ENCODE assay signal across 9 cellular contexts in genomic region chr13:104773775-104774174, GRCh38.
DNase-seq lines count a peak whose midpoint lies in the region; ATAC-seq, FAIRE-seq and TF ChIP-seq lines count a peak whose summit lies in the region.
"Had no signal": no experiment of that assay in that cellular context is flagged by ENCODE, and none has a peak within 500 bp of the region (broad histone marks: within the 10 kb centered on the region; RNA-seq: fewer than 3 reads in every experiment).

No MANE protein-coding gene starts in this region.

- ATAC-seq in GM21447 (IDR thresholded peaks at IDR 0.05; ENCODE audit: unreplicated experiment), result peak; percentile 70
- ATAC-seq in T-helper 17 cell, result peak; percentile 41
- ATAC-seq in T-cell (replicated peaks in 1 of 4), result no peak

- H3K36me3 Mint-ChIP-seq in T-helper 17 cell (ENCODE audit: low read depth), result no peaks in the 10 kb centered on the region
- no peaks in the 10 kb centered on the region for H3K36me3 Mint-ChIP-seq in T-cell
- H3K36me3 Mint-ChIP-seq: IgD-negative memory B cell had no signal

- no peak overlapping the region for H3K4me3 ChIP-seq in MM.1S (ENCODE audit: low read length)

- no peaks in the 10 kb centered on the region for H3K36me3 ChIP-seq in MM.1S (replicated peaks; ENCODE audit: insufficient read depth, low read length)

- H3F3A ChIP-seq in MM.1S (ENCODE audit: insufficient read depth, low read length), result no peaks in the 10 kb centered on the region

- H3K9me3 ChIP-seq in MM.1S (replicated peaks; ENCODE audit: insufficient read depth, low read length) (no peaks in the 10 kb centered on the region), T-helper 17 cell (ENCODE audit: control insufficient read depth, low read length, poor library complexity, severe bottlenecking) (no peaks in the 10 kb centered on the region)

- H3K4me2 ChIP-seq in MM.1S (ENCODE audit: low read depth, low read length), result no peak overlapping the region

- peak; percentile 38 for DNase-seq in D341Med (ENCODE audit: low spot score)
- DNase-seq in MM.1S, result peak; percentile 62
- DNase-seq in T-helper 17 cell, result no peak
- DNase-seq in iPS-NIHi11 (ENCODE audit: low spot score), result peak; percentile 30
- DNase-seq in GM12891 (ENCODE audit: insufficient read length, low spot score), result no peak
- DNase-seq in T-cell, result no peak
- DNase-seq in middle frontal gyrus (ENCODE audit: extremely low spot score, low spot score), result no peak

- no peaks in the 10 kb centered on the region for H3K4me1 ChIP-seq in MM.1S (ENCODE audit: low read length)

- H3K9ac ChIP-seq in MM.1S (ENCODE audit: low read length), result no peak overlapping the region

- H3K9me3 Mint-ChIP-seq in T-cell, result no peaks in the 10 kb centered on the region

- POLR2A ChIA-PET in T-cell (lab: Charles Lee), result no interaction called here

- no peak overlapping the region for H3K27ac ChIP-seq in MM.1S (ENCODE audit: low read length)

- no peaks in the 10 kb centered on the region for H3K9me2 ChIP-seq in MM.1S (replicated peaks; ENCODE audit: insufficient read depth, low read length)

- FAIRE-seq in GM12891 (lab: Jason Lieb, UNC), result no peak

- TF ChIP-seq CTCF in MM.1S (IDR thresholded peaks at IDR 0.05; ENCODE audit: low read length), result peak; percentile 73

- H3K4me1 Mint-ChIP-seq in T-helper 17 cell (no peaks in the 10 kb centered on the region), T-cell (peaks cover 0 to 13% (median 6%) of the 10 kb centered on the region in 3 donors)
- H3K4me1 Mint-ChIP-seq: IgD-negative memory B cell had no signal

- CTCF ChIA-PET in T-cell (lab: Charles Lee), result interaction anchor here (0.5 to 1.3 kb wide), 11 partner anchors 14 to 1778 kb away, joined by 3 to 7 read pairs (median 3); no protein-coding TSS in a partner anchor

- H3K4me3 Mint-ChIP-seq in T-helper 17 cell (no peak overlapping the region), T-cell (no peak overlapping the region)
- H3K4me3 Mint-ChIP-seq: IgD-negative memory B cell had no signal

- H3K79me2 ChIP-seq in MM.1S (ENCODE audit: low read length), result no peaks in the 10 kb centered on the region

- H2AFZ ChIP-seq in MM.1S (ENCODE audit: low read length), result no peak overlapping the region

- H3K27me3 Mint-ChIP-seq in T-helper 17 cell, result peaks cover 9% of the 10 kb centered on the region
- peaks cover 0 to 4% of the 10 kb centered on the region in 2 donors for H3K27me3 Mint-ChIP-seq in T-cell
- H3K27me3 Mint-ChIP-seq: IgD-negative memory B cell had no signal

- H3K27ac Mint-ChIP-seq in T-helper 17 cell (no peak overlapping the region), T-cell (peak overlapping the region in 1 of 2 donors; percentile 57)
- H3K27ac Mint-ChIP-seq: IgD-negative memory B cell had no signal

- no peak for TF ChIP-seq POLR2A in GM12891 (IDR thresholded peaks at IDR 0.05; ENCODE audit: low read depth, low read length)

- H3K27me3 ChIP-seq in MM.1S (replicated peaks; ENCODE audit: insufficient read depth, low read length), result no peaks in the 10 kb centered on the region

- H4K20me1 ChIP-seq in MM.1S (ENCODE audit: insufficient read depth, low read length), result no peaks in the 10 kb centered on the region

TF ChIP-seq in GM12891, 5 proteins besides CTCF, POLR2A, EP300 and RAD21:
- TF ChIP-seq PAX5 (IDR thresholded peaks at IDR 0.05; ENCODE audit: insufficient read depth, low read length, severe bottlenecking) (no peak), TAF1 (IDR thresholded peaks at IDR 0.05; ENCODE audit: low read depth, low read length) (no peak), POLR2AphosphoS5 (IDR thresholded peaks at IDR 0.05; ENCODE audit: low read depth, low read length) (no peak), POU2F2 (IDR thresholded peaks at IDR 0.05; ENCODE audit: low read depth, low read length) (no peak), SPI1 (IDR thresholded peaks at IDR 0.05; ENCODE audit: low read depth, low read length) (no peak)

Comparison
In these comparisons a context has a peak if more than half of its experiments do, and no peak if none do; other contexts are left out.
1. DNase-seq: peak in D341Med (single experiment), MM.1S (single experiment) and iPS-NIHi11 (single experiment); none in T-helper 17 cell (0 of 3), GM12891 (single experiment), T-cell (0 of 34) and middle frontal gyrus (single experiment).
2. ATAC-seq: peak in GM21447 (single experiment) and T-helper 17 cell (single experiment); none in T-cell (0 of 4).